In the genomic region with DNA sequence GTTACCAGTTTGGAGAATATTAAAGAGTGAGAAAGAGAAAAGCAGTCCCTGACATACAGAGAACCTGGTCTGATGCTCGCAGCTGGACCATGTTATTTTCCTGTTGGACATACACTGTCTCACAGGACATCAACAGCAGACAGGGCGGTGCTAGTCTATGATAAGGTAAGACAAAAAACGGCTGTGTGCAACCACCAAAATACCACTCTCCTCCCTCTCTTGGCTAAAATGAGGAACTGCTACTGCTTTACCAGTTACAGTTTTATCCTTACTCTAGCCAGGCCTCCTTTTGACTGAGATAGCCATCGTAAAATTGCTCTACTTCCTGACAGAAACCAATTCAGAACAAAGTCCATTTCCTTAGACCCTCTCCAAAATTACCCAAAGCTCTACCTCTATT, we compare ENCODE assay signal across 9 cellular contexts. TPM values are rescaled to one million over a fixed set of nuclear protein-coding genes. Genes with fewer than 3 reads are reported as not detected.
DNase-seq lines count a peak whose midpoint lies in the region; ATAC-seq and TF ChIP-seq lines count a peak whose summit lies in the region.
"Had no signal": no experiment of that assay in that cellular context is flagged by ENCODE, and none has a peak within 500 bp of the region (broad histone marks: within the 10 kb centered on the region; RNA-seq: fewer than 3 reads in every experiment).

No MANE protein-coding gene starts in this region.

- no peaks in the 10 kb centered on the region for H3K9me3 Mint-ChIP-seq in type B pancreatic cell

- ATAC-seq in Right ventricle myocardium superior (ENCODE audit: poor library complexity) (peak; percentile 53), HG02970 (IDR thresholded peaks at IDR 0.05; ENCODE audit: low FRiP score, unreplicated experiment) (peak; percentile 93)

- no peak overlapping the region for H3K4me3 ChIP-seq in right atrium auricular region

- H3K36me3 ChIP-seq in right atrium auricular region = no peaks in the 10 kb centered on the region

- no peaks in the 10 kb centered on the region for H3K27me3 Mint-ChIP-seq in type B pancreatic cell

- H3K27ac Mint-ChIP-seq in type B pancreatic cell = no peak overlapping the region
- H3K27ac Mint-ChIP-seq: activated naive CD4-positive, alpha-beta T cell treated with anti-CD3 and anti-CD28 coated beads, Interleukin-2, amount 50 U/mL, for 72 hours had no signal

- H3K4me3 Mint-ChIP-seq in type B pancreatic cell = no peak overlapping the region

- intact Hi-C loops in Right ventricle myocardium superior (cut with DNase I) = no loop called here

- DNase-seq in Right ventricle myocardium superior (no peak), right atrium auricular region (ENCODE audit: low spot score) (no peak), OCI-M1 (lab: John Stamatoyannopoulos, UW) (peak; percentile 95), kidney tubule cell (ENCODE audit: low spot score) (peak; percentile 2), NCI-H446 (lab: John Stamatoyannopoulos, UW) (no peak), type B pancreatic cell (ENCODE audit: extremely low spot score, unreplicated experiment) (no peak)
- no peak for DNase-seq in NK-92 treated with Interleukin-12 subunit alpha and Interleukin-12 subunit beta, amount 100 ng/mL, for 24 hours (lab: John Stamatoyannopoulos, UW)

- H3K9me3 ChIP-seq in right atrium auricular region = no peaks in the 10 kb centered on the region

- TF ChIP-seq CTCF in right atrium auricular region (IDR thresholded peaks at IDR 0.05) (peak in 1 of 2 donors; percentile 34), type B pancreatic cell (conservative IDR thresholded peaks at IDR 0.05) (no peak)

- H3K27ac ChIP-seq in right atrium auricular region = no peak overlapping the region

- H3K36me3 Mint-ChIP-seq in type B pancreatic cell = no peaks in the 10 kb centered on the region

- no peaks in the 10 kb centered on the region for H3K4me1 ChIP-seq in right atrium auricular region

- H3K4me1 Mint-ChIP-seq in type B pancreatic cell (ENCODE audit: unreplicated experiment) = no peaks in the 10 kb centered on the region

- no peaks in the 10 kb centered on the region for H3K27me3 ChIP-seq in right atrium auricular region

RNA-seq across cellular contexts. Expression of gene ERGIC2, which starts 47.0 kb away (rescaled TPM):
- total RNA-seq in Right ventricle myocardium superior (72.4 TPM), right atrium auricular region (10 to 100 TPM; 59.0 to 73.9 TPM), type B pancreatic cell (ENCODE audit: low replicate concordance) (76.3 and 170 TPM in 2 replicates)

Comparison
In these comparisons a context has a peak if more than half of its experiments do, and no peak if none do; other contexts are left out.
1. DNase-seq: peak in OCI-M1 (single experiment) and kidney tubule cell (single experiment); none in Right ventricle myocardium superior (single experiment), right atrium auricular region (single experiment), NCI-H446 (0 of 2), type B pancreatic cell (single experiment) and NK-92 treated with Interleukin-12 subunit alpha and Interleukin-12 subunit beta, amount 100 ng/mL, for 24 hours (single experiment).